In genomic region chr12:121300083-121300819, GRCh38 we compare ENCODE assay signal across 16 cellular contexts. TPM values are rescaled to one million over a fixed set of nuclear protein-coding genes. Genes with fewer than 3 reads are reported as not detected.
A peak's percentile ranks its signal among the peaks of the same experiment; 100 is the strongest.
DNase-seq lines count a peak whose midpoint lies in the region; ATAC-seq, FAIRE-seq and TF ChIP-seq lines count a peak whose summit lies in the region.
"Had no signal": no experiment of that assay in that cellular context is flagged by ENCODE, and none has a peak within 500 bp of the region (broad histone marks: within the 10 kb centered on the region; RNA-seq: fewer than 3 reads in every experiment).

No MANE protein-coding gene starts in this region.

- peaks cover 10 to 22% of the 10 kb centered on the region in 2 experiments; a peak in 4 of 5 replicates for H3K4me1 ChIP-seq in K562 (replicated peaks in 1 of 2; ENCODE audit: control insufficient read depth in 2 of 2, insufficient read depth in 2 of 2, low read length in 2 of 2)

- intact Hi-C loops in K562 (cut with micrococcal nuclease), result no loop called here

- CTCF ChIA-PET in K562 (lab: Yijun Ruan, JAX; ENCODE audit: low intra/inter-chr PET ratio), result no interaction called here

- 66% methylated on average over 4 of the region's 4 CpGs for WGBS in K562 (ENCODE audit: insufficient coverage, low coverage, missing lambda C conversion rate)

- H3K4me3 ChIP-seq in K562, result no peak overlapping the region
- H3K4me3 ChIP-seq: body of pancreas, left lung had no signal

- POLR2A ChIA-PET in K562 (lab: Yijun Ruan, JAX), result interaction anchor here (0.6 to 1.3 kb wide), 4 partner anchors 11 to 222 kb away, joined by 3 to 6 read pairs (median 3); no protein-coding TSS in a partner anchor

- TF ChIP-seq RAD21 in K562 (CRISPR knock-in tag; conservative IDR thresholded peaks at IDR 0.05 in 1 of 2, IDR thresholded peaks at IDR 0.05 in 1 of 2), result no peak

- FAIRE-seq in K562 (lab: Jason Lieb, UNC), result no peak

- H3K27me3 Mint-ChIP-seq in progenitor cell of endocrine pancreas, result no peaks in the 10 kb centered on the region
- H3K27me3 Mint-ChIP-seq: naive B cell had no signal

- no peak overlapping the region for H3K9ac ChIP-seq in K562 (ENCODE audit: insufficient read depth in 1 of 2, low read depth in 2 of 2, low read length in 2 of 2)

- no peaks in the 10 kb centered on the region for H3K9me3 ChIP-seq in K562 (replicated peaks; ENCODE audit: control insufficient read depth, insufficient read depth, low read depth, low read length)
- H3K9me3 ChIP-seq: body of pancreas, left lung had no signal

- peaks cover 12% of the 10 kb centered on the region for H3K79me2 ChIP-seq in K562 (ENCODE audit: control insufficient read depth, insufficient read depth, low read length)

- TF ChIP-seq CTCF in K562 (IDR thresholded peaks at IDR 0.05 in 2 of 3, conservative IDR thresholded peaks at IDR 0.05 in 1 of 3; ENCODE audit: insufficient read depth in 2 of 3, low read depth in 1 of 3, low read length in 3 of 3) (no peak), progenitor cell of endocrine pancreas (IDR thresholded peaks at IDR 0.05; ENCODE audit: unreplicated experiment) (no peak)

- no peaks in the 10 kb centered on the region for H3K27me3 ChIP-seq in K562 (ENCODE audit: control insufficient read depth in 2 of 2, insufficient read depth in 2 of 2, low read length in 2 of 2)
- H3K27me3 ChIP-seq: body of pancreas, left lung had no signal

- no peaks in the 10 kb centered on the region for H3K9me3 Mint-ChIP-seq in progenitor cell of endocrine pancreas (ENCODE audit: low read depth)
- H3K9me3 Mint-ChIP-seq: naive B cell had no signal

- H3K4me1 Mint-ChIP-seq in progenitor cell of endocrine pancreas (ENCODE audit: low read depth), result peaks cover 16% of the 10 kb centered on the region

- H3K4me2 ChIP-seq in K562 (ENCODE audit: insufficient read depth, low read length), result no peak overlapping the region

- no peaks in the 10 kb centered on the region for H3K36me3 ChIP-seq in K562 (ENCODE audit: control insufficient read depth, insufficient read depth, low read length)
- H3K36me3 ChIP-seq: left lung had no signal

- H4K20me1 ChIP-seq in K562 (replicated peaks; ENCODE audit: control insufficient read depth, insufficient read depth, low read length), result no peaks in the 10 kb centered on the region

- no TSS peak for BruUV-seq in K562 (replicated peaks; lab: Mats Ljungman, UMichigan)

- TF ChIP-seq EP300 in K562 (IDR thresholded peaks at IDR 0.05; ENCODE audit: low read length), result no peak

- H3K9me1 ChIP-seq in K562 (ENCODE audit: control insufficient read depth, insufficient read depth, low read length), result no peaks in the 10 kb centered on the region

- in situ Hi-C loops in K562 (cut with MboI), result no loop called here

- DNase-seq in NCI-H1092 treated with DMSO at 0.1 percent for 48 hours (lab: John Stamatoyannopoulos, UW) (peak; percentile 38), NCI-H1092 (lab: John Stamatoyannopoulos, UW) (no peak), NCI-H1417 treated with DMSO at 0.1 percent for 48 hours (lab: John Stamatoyannopoulos, UW) (peak; percentile 44), K562 (ENCODE audit: extremely low read depth in 1 of 4, low spot score in 3 of 4) (no peak), progenitor cell of endocrine pancreas (ENCODE audit: low spot score, unreplicated experiment) (no peak), activated gamma-delta T cell (lab: John Stamatoyannopoulos, UW) (no peak), activated gamma-delta T cell treated with Interleukin-2 at 50 U/mL for 16 hours (no peak)
- DNase-seq: activated CD4-positive, alpha-beta T cell treated with anti-CD3 and anti-CD28 coated beads for 1 hour; activated naive CD4-positive, alpha-beta T cell treated with anti-CD3 and anti-CD28 coated beads, Interleukin-2, amount 50 U/mL, for 16 hours; body of pancreas; left lung; naive B cell; NCI-H526 treated with DMSO at 0.1 percent for 48 hours; substantia nigra had no signal

- no peak overlapping the region for H3K27ac ChIP-seq in K562 (ENCODE audit: extremely low read depth, low read depth, low read length)
- H3K27ac ChIP-seq: body of pancreas, RWPE1 had no signal

- no peaks in the 10 kb centered on the region for H3K36me3 Mint-ChIP-seq in progenitor cell of endocrine pancreas (ENCODE audit: insufficient read depth)
- H3K36me3 Mint-ChIP-seq: naive B cell had no signal

- no peak for TF ChIP-seq POLR2A in K562 (conservative IDR thresholded peaks at IDR 0.05)

- peak overlapping the region; percentile 74 for H2AFZ ChIP-seq in K562 (ENCODE audit: low read depth, low read length)

- ATAC-seq in K562, result no peak
- no peak for ATAC-seq in HG02759 (IDR thresholded peaks at IDR 0.05; ENCODE audit: unreplicated experiment)
- ATAC-seq: body of pancreas, left lung had no signal

- H3K4me3 Mint-ChIP-seq in progenitor cell of endocrine pancreas (ENCODE audit: low read depth), result no peak overlapping the region

- peak overlapping the region; percentile 66 for H3K27ac Mint-ChIP-seq in progenitor cell of endocrine pancreas

TF ChIP-seq in K562, 482 proteins besides CTCF, POLR2A, EP300 and RAD21 (continues in another document):
- TF ChIP-seq, protein P1, sequence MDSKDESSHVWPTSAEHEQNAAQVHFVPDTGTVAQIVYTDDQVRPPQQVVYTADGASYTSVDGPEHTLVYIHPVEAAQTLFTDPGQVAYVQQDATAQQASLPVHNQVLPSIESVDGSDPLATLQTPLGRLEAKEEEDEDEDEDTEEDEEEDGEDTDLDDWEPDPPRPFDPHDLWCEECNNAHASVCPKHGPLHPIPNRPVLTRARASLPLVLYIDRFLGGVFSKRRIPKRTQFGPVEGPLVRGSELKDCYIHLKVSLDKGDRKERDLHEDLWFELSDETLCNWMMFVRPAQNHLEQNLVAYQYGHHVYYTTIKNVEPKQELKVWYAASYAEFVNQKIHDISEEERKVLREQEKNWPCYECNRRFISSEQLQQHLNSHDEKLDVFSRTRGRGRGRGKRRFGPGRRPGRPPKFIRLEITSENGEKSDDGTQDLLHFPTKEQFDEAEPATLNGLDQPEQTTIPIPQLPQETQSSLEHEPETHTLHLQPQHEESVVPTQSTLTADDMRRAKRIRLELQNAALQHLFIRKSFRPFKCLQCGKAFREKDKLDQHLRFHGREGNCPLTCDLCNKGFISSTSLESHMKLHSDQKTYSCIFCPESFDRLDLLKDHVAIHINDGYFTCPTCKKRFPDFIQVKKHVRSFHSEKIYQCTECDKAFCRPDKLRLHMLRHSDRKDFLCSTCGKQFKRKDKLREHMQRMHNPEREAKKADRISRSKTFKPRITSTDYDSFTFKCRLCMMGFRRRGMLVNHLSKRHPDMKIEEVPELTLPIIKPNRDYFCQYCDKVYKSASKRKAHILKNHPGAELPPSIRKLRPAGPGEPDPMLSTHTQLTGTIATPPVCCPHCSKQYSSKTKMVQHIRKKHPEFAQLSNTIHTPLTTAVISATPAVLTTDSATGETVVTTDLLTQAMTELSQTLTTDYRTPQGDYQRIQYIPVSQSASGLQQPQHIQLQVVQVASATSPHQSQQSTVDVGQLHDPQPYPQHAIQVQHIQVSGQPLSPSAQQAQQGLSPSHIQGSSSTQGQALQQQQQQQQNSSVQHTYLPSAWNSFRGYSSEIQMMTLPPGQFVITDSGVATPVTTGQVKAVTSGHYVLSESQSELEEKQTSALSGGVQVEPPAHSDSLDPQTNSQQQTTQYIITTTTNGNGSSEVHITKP (IDR thresholded peaks at IDR 0.05; ENCODE audit: partially characterized antibody), result peak; percentile 48

RNA-seq across cellular contexts. Expression of gene CAMKK2, which starts 3.7 kb away (rescaled TPM):
- total RNA-seq in K562 (2011; cell fraction: chromatin; rRNA removed; ENCODE audit: low replicate concordance), result 43.2 and 68.9 TPM in 2 replicates
- 40.5 and 41.3 TPM in 2 replicates for total RNA-seq in K562 (2011; cell fraction: nucleolus; rRNA removed)
- total RNA-seq in K562 (2011; cell fraction: nucleoplasm; rRNA removed), result 39.2 and 39.8 TPM in 2 replicates
- total RNA-seq in K562 (2014; rRNA removed) (18.8 and 21.1 TPM in 2 replicates), K562 (2014; rRNA removed; fragmentation: Illumina TruSeq; extraction: Trizol) (12.6 and 12.7 TPM in 2 replicates), K562 (2015; rRNA removed; fragmentation: Illumina TruSeq; extraction: Trizol) (10.5 and 10.8 TPM in 2 replicates), K562 (2021) (30.8 and 32.0 TPM in 2 replicates), progenitor cell of endocrine pancreas (38.4 and 44.2 TPM in 2 replicates)
- polyA plus RNA-seq in K562 (2011; rRNA removed) (18.2 and 20.5 TPM in 2 replicates), K562 (2014; fragmentation: Illumina TruSeq; extraction: Trizol) (22.0 and 22.3 TPM in 2 replicates), K562 (2014; fragmentation: Nextera tagmentation; extraction: Ambion mirVana) (1 to 10 TPM; 4.3 to 5.4 TPM), K562 (2014; rRNA removed) (20.1 and 21.1 TPM in 2 replicates)
- polyA plus RNA-seq in K562 (2011; cell fraction: cytosol; rRNA removed), result 19.2 and 26.4 TPM in 2 replicates
- polyA plus RNA-seq in K562 (2011; cell fraction: nucleus; rRNA removed), result 40.6 and 54.1 TPM in 2 replicates
- polyA plus RNA-seq in K562 (2012), result 15.5 and 22.2 TPM in 2 replicates
- 18.1 and 27.5 TPM in 2 replicates for polyA minus RNA-seq in K562 (2011; rRNA and poly(A)+ RNA removed)
- 18.8 and 19.5 TPM in 2 replicates for polyA minus RNA-seq in K562 (2011; cell fraction: cytosol; rRNA and poly(A)+ RNA removed)
- polyA minus RNA-seq in K562 (2011; cell fraction: nucleus; rRNA and poly(A)+ RNA removed), result 25.4 and 26.8 TPM in 2 replicates

RNA-seq across cellular contexts. Expression of gene ANAPC5, which starts 52.0 kb away (rescaled TPM):
- total RNA-seq in K562 (2011; cell fraction: chromatin; rRNA removed; ENCODE audit: low replicate concordance), result 698 and 990 TPM in 2 replicates
- 389 and 392 TPM in 2 replicates for total RNA-seq in K562 (2011; cell fraction: nucleolus; rRNA removed)
- 547 and 619 TPM in 2 replicates for total RNA-seq in K562 (2011; cell fraction: nucleoplasm; rRNA removed)
- total RNA-seq in K562 (2014; rRNA removed) (176 and 194 TPM in 2 replicates), K562 (2014; rRNA removed; fragmentation: Illumina TruSeq; extraction: Trizol) (269 and 301 TPM in 2 replicates), K562 (2015; rRNA removed; fragmentation: Illumina TruSeq; extraction: Trizol) (190 and 197 TPM in 2 replicates), K562 (2021) (168 and 169 TPM in 2 replicates), progenitor cell of endocrine pancreas (93.2 and 94.3 TPM in 2 replicates)
- polyA plus RNA-seq in K562 (2011; rRNA removed) (307 and 315 TPM in 2 replicates), K562 (2014; fragmentation: Illumina TruSeq; extraction: Trizol) (201 and 250 TPM in 2 replicates), K562 (2014; fragmentation: Nextera tagmentation; extraction: Ambion mirVana) (100 to 1,000 TPM; 136 to 181 TPM), K562 (2014; rRNA removed) (207 and 213 TPM in 2 replicates)
- 232 and 246 TPM in 2 replicates for polyA plus RNA-seq in K562 (2011; cell fraction: cytosol; rRNA removed)
- 472 and 632 TPM in 2 replicates for polyA plus RNA-seq in K562 (2011; cell fraction: nucleus; rRNA removed)
- 114 and 144 TPM in 2 replicates for polyA plus RNA-seq in K562 (2012)
- 307 and 339 TPM in 2 replicates for polyA minus RNA-seq in K562 (2011; rRNA and poly(A)+ RNA removed)
- polyA minus RNA-seq in K562 (2011; cell fraction: cytosol; rRNA and poly(A)+ RNA removed), result 97.9 and 140 TPM in 2 replicates
- 212 and 378 TPM in 2 replicates for polyA minus RNA-seq in K562 (2011; cell fraction: nucleus; rRNA and poly(A)+ RNA removed)

Comparison
In these comparisons a context has a peak if more than half of its experiments do, and no peak if none do; other contexts are left out.
1. DNase-seq: peak in NCI-H1092 treated with DMSO at 0.1 percent for 48 hours (single experiment) and NCI-H1417 treated with DMSO at 0.1 percent for 48 hours (single experiment); none in NCI-H1092 (single experiment), K562 (0 of 4), progenitor cell of endocrine pancreas (single experiment), activated gamma-delta T cell (single experiment) and activated gamma-delta T cell treated with Interleukin-2 at 50 U/mL for 16 hours (single experiment).